Comparison of ENCODE assay signal across 16 cellular contexts in the genomic region with DNA sequence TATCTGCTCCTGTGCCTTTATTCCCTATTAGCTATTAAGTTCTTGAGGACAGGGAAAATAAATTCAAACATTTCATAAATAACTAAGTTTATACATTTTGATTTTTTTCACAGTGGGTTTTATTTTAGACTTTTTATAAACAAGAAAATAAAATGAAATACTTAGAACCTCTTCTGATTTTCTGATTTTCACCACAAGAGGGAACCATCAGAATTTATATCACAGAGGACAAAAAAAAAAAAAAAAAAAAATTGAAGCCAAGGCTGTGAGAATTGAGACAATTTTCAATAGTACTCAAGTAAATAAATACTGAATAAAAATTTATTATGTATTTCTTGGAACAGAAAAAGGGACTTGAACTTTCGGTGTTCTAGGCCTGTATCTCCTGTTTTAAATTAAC.
DNase-seq lines count a peak whose midpoint lies in the region; ATAC-seq and TF ChIP-seq lines count a peak whose summit lies in the region.
"Had no signal": no experiment of that assay in that cellular context is flagged by ENCODE, and none has a peak within 500 bp of the region (broad histone marks: within the 10 kb centered on the region; RNA-seq: fewer than 3 reads in every experiment).

No MANE protein-coding gene starts in this region.

- in situ Hi-C loops in GM23248 (cut with MboI) (no loop called here), mammary epithelial cell (cut with MboI; ENCODE audit: low sequenced_read_pairs in 2 of 2) (no loop called here)

- H3K79me2 ChIP-seq in GM23248 (ENCODE audit: insufficient read depth) (no peaks in the 10 kb centered on the region), mammary epithelial cell (ENCODE audit: insufficient read depth, low read length) (no peaks in the 10 kb centered on the region)

- no peaks in the 10 kb centered on the region for H3K4me1 Mint-ChIP-seq in mesothelial cell of epicardium
- H3K4me1 Mint-ChIP-seq in natural killer cell treated with Interleukin-12 subunit alpha and Interleukin-12 subunit beta and Interleukin-15 and Interleukin-18, amount 100 ng/mL, for 72 hours (ENCODE audit: low read depth in 2 of 2): no peaks in the 10 kb centered on the region
- H3K4me1 Mint-ChIP-seq: activated B cell treated with CpG ODN at 0.5 μM for 24 hours; naive thymus-derived CD4-positive, alpha-beta T cell had no signal

- TF ChIP-seq CTCF in mammary epithelial cell (conservative IDR thresholded peaks at IDR 0.05 in 1 of 2, IDR thresholded peaks at IDR 0.05 in 1 of 2; ENCODE audit: extremely low read depth in 1 of 2, insufficient read depth in 1 of 2, low read depth in 1 of 2, low read length in 2 of 2) (peak; percentile 18 to 29), mesothelial cell of epicardium (IDR thresholded peaks at IDR 0.05; ENCODE audit: unreplicated experiment) (peak; percentile 66)

- H3K9me2 ChIP-seq in GM23248 (ENCODE audit: insufficient read depth): no peaks in the 10 kb centered on the region

- H3K27me3 ChIP-seq in GM23248 (replicated peaks; ENCODE audit: insufficient read depth) (no peaks in the 10 kb centered on the region), mammary epithelial cell (ENCODE audit: insufficient read depth, low read length) (no peaks in the 10 kb centered on the region)
- H3K27me3 ChIP-seq: gastroesophageal sphincter, stomach had no signal

- H3K27me3 Mint-ChIP-seq in mesothelial cell of epicardium (ENCODE audit: low read depth): no peaks in the 10 kb centered on the region
- no peaks in the 10 kb centered on the region for H3K27me3 Mint-ChIP-seq in natural killer cell treated with Interleukin-12 subunit alpha and Interleukin-12 subunit beta and Interleukin-15 and Interleukin-18, amount 100 ng/mL, for 72 hours
- H3K27me3 Mint-ChIP-seq: activated B cell treated with CpG ODN at 0.5 μM for 24 hours; naive thymus-derived CD4-positive, alpha-beta T cell had no signal

- no peak overlapping the region for H3K4me3 Mint-ChIP-seq in mesothelial cell of epicardium
- no peak overlapping the region for H3K4me3 Mint-ChIP-seq in natural killer cell treated with Interleukin-12 subunit alpha and Interleukin-12 subunit beta and Interleukin-15 and Interleukin-18, amount 100 ng/mL, for 72 hours
- H3K4me3 Mint-ChIP-seq: activated B cell treated with CpG ODN at 0.5 μM for 24 hours; naive thymus-derived CD4-positive, alpha-beta T cell had no signal

- H3K4me3 ChIP-seq in GM23248: no peak overlapping the region
- no peak overlapping the region for H3K4me3 ChIP-seq in mammary epithelial cell (replicated peaks in 1 of 3; ENCODE audit: insufficient read depth in 1 of 3, low read depth in 2 of 3, low read length in 3 of 3)
- H3K4me3 ChIP-seq: BLaER1 treated with 17β-estradiol and CSF1 and Interleukin-3, amounts not matched to agents 10 nM and 100 nM; gastroesophageal sphincter; SK-N-MC; stomach had no signal

- H3K27ac Mint-ChIP-seq in mesothelial cell of epicardium: no peak overlapping the region
- no peak overlapping the region for H3K27ac Mint-ChIP-seq in natural killer cell treated with Interleukin-12 subunit alpha and Interleukin-12 subunit beta and Interleukin-15 and Interleukin-18, amount 100 ng/mL, for 72 hours
- H3K27ac Mint-ChIP-seq: activated B cell treated with CpG ODN at 0.5 μM for 24 hours; naive thymus-derived CD4-positive, alpha-beta T cell had no signal

- no peaks in the 10 kb centered on the region for H3K36me3 Mint-ChIP-seq in mesothelial cell of epicardium
- H3K36me3 Mint-ChIP-seq in natural killer cell treated with Interleukin-12 subunit alpha and Interleukin-12 subunit beta and Interleukin-15 and Interleukin-18, amount 100 ng/mL, for 72 hours: no peaks in the 10 kb centered on the region
- H3K36me3 Mint-ChIP-seq: naive thymus-derived CD4-positive, alpha-beta T cell had no signal

- no peak overlapping the region for H2AFZ ChIP-seq in GM23248
- no peak overlapping the region for H2AFZ ChIP-seq in mammary epithelial cell (ENCODE audit: low read depth, low read length)

- no peaks in the 10 kb centered on the region for H3F3A ChIP-seq in GM23248 (ENCODE audit: insufficient read depth)

- H3K9me3 ChIP-seq in GM23248 (ENCODE audit: low read depth) (no peaks in the 10 kb centered on the region), mammary epithelial cell (replicated peaks; ENCODE audit: insufficient read depth, low read length) (no peaks in the 10 kb centered on the region)
- H3K9me3 ChIP-seq: BLaER1 treated with 17β-estradiol and CSF1 and Interleukin-3, amounts not matched to agents 10 nM and 100 nM; stomach had no signal

- H3K36me3 ChIP-seq in GM23248 (ENCODE audit: low read depth): no peaks in the 10 kb centered on the region
- no peaks in the 10 kb centered on the region for H3K36me3 ChIP-seq in mammary epithelial cell (ENCODE audit: insufficient read depth, low read length)
- H3K36me3 ChIP-seq: BLaER1 treated with 17β-estradiol and CSF1 and Interleukin-3, amounts not matched to agents 10 nM and 100 nM; gastroesophageal sphincter; stomach had no signal

- intact Hi-C loops in mammary epithelial cell (cut with micrococcal nuclease): no loop called here

- H3K9me3 Mint-ChIP-seq in mesothelial cell of epicardium: peaks cover 61% of the 10 kb centered on the region
- no peaks in the 10 kb centered on the region for H3K9me3 Mint-ChIP-seq in natural killer cell treated with Interleukin-12 subunit alpha and Interleukin-12 subunit beta and Interleukin-15 and Interleukin-18, amount 100 ng/mL, for 72 hours

- dilution Hi-C loops in mammary epithelial cell (cut with HindIII; ENCODE audit: low sequenced_read_pairs): no loop called here

- no peaks in the 10 kb centered on the region for H3K4me1 ChIP-seq in GM23248 (ENCODE audit: insufficient read depth)
- H3K4me1 ChIP-seq in mammary epithelial cell (ENCODE audit: insufficient read depth, low read length): no peaks in the 10 kb centered on the region
- H3K4me1 ChIP-seq: BLaER1 treated with 17β-estradiol and CSF1 and Interleukin-3, amounts not matched to agents 10 nM and 100 nM; gastroesophageal sphincter; stomach had no signal

- WGBS in GM23248 (ENCODE audit: low coverage in 1 of 2, low lambda C conversion rate in 2 of 2, missing lambda C conversion rate in 2 of 2), 2 experiments: 0 to 7% methylated on average over 1 of the region's 1 CpG
- WGBS in mammary epithelial cell (ENCODE audit: low coverage, missing lambda C conversion rate): 33% methylated on average over 1 of the region's 1 CpG

- CTCF ChIA-PET in mammary epithelial cell (lab: Charles Lee; ENCODE audit: low non-redundant PET): no interaction called here

- H4K20me1 ChIP-seq in GM23248 (ENCODE audit: insufficient read depth) (no peaks in the 10 kb centered on the region), mammary epithelial cell (ENCODE audit: insufficient read depth, low read length) (no peaks in the 10 kb centered on the region)
- H4K20me1 ChIP-seq: BLaER1 treated with 17β-estradiol and CSF1 and Interleukin-3, amounts not matched to agents 10 nM and 100 nM had no signal

- ATAC-seq in natural killer cell treated with Interleukin-12 subunit alpha and Interleukin-12 subunit beta and Interleukin-15 and Interleukin-18, amount 100 ng/mL, for 72 hours: no peak
- ATAC-seq in HG03039 (IDR thresholded peaks at IDR 0.05; ENCODE audit: unreplicated experiment): no peak
- ATAC-seq: gastroesophageal sphincter; naive thymus-derived CD4-positive, alpha-beta T cell had no signal

- H3K4me2 ChIP-seq in GM23248 (ENCODE audit: unreplicated experiment) (no peak overlapping the region), mammary epithelial cell (ENCODE audit: insufficient read depth, low read depth, low read length) (no peak overlapping the region)
- H3K4me2 ChIP-seq: BLaER1 treated with 17β-estradiol and CSF1 and Interleukin-3, amounts not matched to agents 10 nM and 100 nM had no signal

- no TSS peak for BruUV-seq in mammary epithelial cell (replicated peaks; lab: Mats Ljungman, UMichigan)

- H3K27ac ChIP-seq in GM23248: no peak overlapping the region
- no peak overlapping the region for H3K27ac ChIP-seq in mammary epithelial cell (ENCODE audit: insufficient read depth, low read depth, low read length)
- H3K27ac ChIP-seq: BLaER1 treated with 17β-estradiol and CSF1 and Interleukin-3, amounts not matched to agents 10 nM and 100 nM; gastroesophageal sphincter; SK-N-MC; stomach had no signal

- H3K9ac ChIP-seq in GM23248: no peak overlapping the region
- H3K9ac ChIP-seq in mammary epithelial cell (ENCODE audit: insufficient read depth, low read length): no peak overlapping the region
- H3K9ac ChIP-seq: BLaER1 treated with 17β-estradiol and CSF1 and Interleukin-3, amounts not matched to agents 10 nM and 100 nM had no signal

- DNase-seq in GM23248 (peak; percentile 6), NAMALWA (ENCODE audit: low spot score) (peak; percentile 7), mammary epithelial cell (no peak), mesothelial cell of epicardium (ENCODE audit: low spot score in 2 of 2, unreplicated experiment in 2 of 2) (no peak), A172 (ENCODE audit: low spot score) (no peak), DMS153 treated with DMSO at 0.1 percent for 48 hours (lab: John Stamatoyannopoulos, UW; ENCODE audit: unreplicated experiment) (no peak)
- DNase-seq in natural killer cell treated with Interleukin-12 subunit alpha and Interleukin-12 subunit beta and Interleukin-15 and Interleukin-18, amount 100 ng/mL, for 72 hours (ENCODE audit: low spot score): no peak
- DNase-seq: activated B cell treated with CpG ODN at 0.5 μM for 24 hours; H7; naive thymus-derived CD4-positive, alpha-beta T cell; NCI-H510A treated with DMSO at 0.1 percent for 48 hours; stomach had no signal

Comparison
In these comparisons a context has a peak if more than half of its experiments do, and no peak if none do; other contexts are left out.
1. DNase-seq: peak in GM23248 (single experiment) and NAMALWA (single experiment); none in mammary epithelial cell (single experiment), mesothelial cell of epicardium (0 of 2), A172 (single experiment), natural killer cell treated with Interleukin-12 subunit alpha and Interleukin-12 subunit beta and Interleukin-15 and Interleukin-18, amount 100 ng/mL, for 72 hours (single experiment) and DMS153 treated with DMSO at 0.1 percent for 48 hours (single experiment).